Comparison of ENCODE assay signal across 16 cellular contexts in the genomic region with DNA sequence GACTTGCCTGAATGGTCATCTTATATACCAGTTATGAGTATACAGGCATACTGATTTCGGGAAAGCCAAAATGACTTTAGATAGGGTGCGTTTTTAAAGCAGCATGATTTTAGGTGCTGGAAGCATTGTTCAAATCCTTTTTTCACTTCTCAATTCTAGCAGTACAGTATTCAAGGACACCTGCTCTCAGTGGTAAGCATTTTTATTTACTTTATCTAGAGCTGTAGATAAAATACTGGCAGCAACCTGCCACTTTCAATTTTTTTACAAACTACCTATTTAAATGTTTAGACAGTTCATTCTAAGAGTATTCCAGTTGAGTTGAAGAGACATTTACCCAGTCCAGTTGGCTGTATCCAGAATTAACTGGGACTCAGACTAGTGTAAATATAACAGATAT. TPM values are rescaled to one million over a fixed set of nuclear protein-coding genes. Genes with fewer than 3 reads are reported as not detected.
DNase-seq lines count a peak whose midpoint lies in the region; ATAC-seq, FAIRE-seq and TF ChIP-seq lines count a peak whose summit lies in the region.
"Had no signal": no experiment of that assay in that cellular context is flagged by ENCODE, and none has a peak within 500 bp of the region (broad histone marks: within the 10 kb centered on the region; RNA-seq: fewer than 3 reads in every experiment).

No MANE protein-coding gene starts in this region.

- ATAC-seq in left colon, result peak; percentile 31

- no peak for FAIRE-seq in GM12892 (lab: Jason Lieb, UNC)
- FAIRE-seq: GM12878 had no signal

- intact Hi-C loops in left colon (cut with DNase I, micrococcal nuclease), result no loop called here

- no peak for TF ChIP-seq POLR2A in GM12892 (IDR thresholded peaks at IDR 0.05; ENCODE audit: low read depth, low read length)

- peak; percentile 28 for DNase-seq in NCI-H1105 treated with DMSO at 0.1 percent for 48 hours (lab: John Stamatoyannopoulos, UW)
- DNase-seq in NCI-H1105 (lab: John Stamatoyannopoulos, UW), result no peak
- DNase-seq in NCI-H146 treated with DMSO at 0.1 percent for 48 hours (lab: John Stamatoyannopoulos, UW; ENCODE audit: unreplicated experiment), result peak; percentile 27
- peak; percentile 41 for DNase-seq in NCI-H774 (lab: John Stamatoyannopoulos, UW)
- no peak for DNase-seq in left colon
- no peak for DNase-seq in GM12892 (ENCODE audit: insufficient read length)
- DNase-seq in SK-N-DZ (ENCODE audit: low spot score), result no peak
- DNase-seq in G401 (ENCODE audit: low spot score), result no peak
- DNase-seq: 8988T; CD8-positive, alpha-beta memory T cell; GDM1; NCI-H187 treated with DMSO at 0.1 percent for 48 hours; NCI-H2227 treated with DMSO at 0.1 percent for 48 hours; NCI-H510A treated with DMSO at 0.1 percent for 48 hours; T-helper 9 cell had no signal

- in situ Hi-C loops in G401 (cut with HindIII; ENCODE audit: low sequenced_read_pairs), result no loop called here

RNA-seq across cellular contexts. Expression of a gene that starts 33.6 kb away (rescaled TPM):
- 10 to 100 TPM; 42.2 to 54.5 TPM for total RNA-seq in left colon
- 11.4 TPM for polyA plus RNA-seq in GM12892 (2012; ENCODE audit: missing spikeins)
- 39.2 and 41.0 TPM in 2 replicates for polyA plus RNA-seq in SK-N-DZ (2014; cell fraction: cytosol; rRNA removed)
- polyA plus RNA-seq in SK-N-DZ (2014; cell fraction: nucleus; rRNA removed), result 10.3 and 15.1 TPM in 2 replicates
- total RNA-seq in G401 (2014; rRNA removed; shearing (Covaris generic)), result 40.0 and 57.2 TPM in 2 replicates

Comparison
In these comparisons a context has a peak if more than half of its experiments do, and no peak if none do; other contexts are left out.
1. DNase-seq: peak in NCI-H1105 treated with DMSO at 0.1 percent for 48 hours (single experiment), NCI-H146 treated with DMSO at 0.1 percent for 48 hours (single experiment) and NCI-H774 (single experiment); none in NCI-H1105 (single experiment), left colon (0 of 2), GM12892 (single experiment), SK-N-DZ (single experiment) and G401 (single experiment).